18 cellular contexts compared by ENCODE assay signal in genomic region chr20:6501061-6501460, GRCh38.
DNase-seq lines count a peak whose midpoint lies in the region; ATAC-seq and TF ChIP-seq lines count a peak whose summit lies in the region.
"Had no signal": no experiment of that assay in that cellular context is flagged by ENCODE, and none has a peak within 500 bp of the region (broad histone marks: within the 10 kb centered on the region; RNA-seq: fewer than 3 reads in every experiment).

No MANE protein-coding gene starts in this region.

- no peaks in the 10 kb centered on the region for H3K36me3 ChIP-seq in RWPE2 (ENCODE audit: low read depth)
- H3K36me3 ChIP-seq: gastroesophageal sphincter, Peyer's patch, thoracic aorta had no signal

- no peaks in the 10 kb centered on the region for H3K9me3 ChIP-seq in RWPE2 (ENCODE audit: severe bottlenecking)
- H3K9me3 ChIP-seq: gastroesophageal sphincter, Peyer's patch, thoracic aorta had no signal

- ATAC-seq in RWPE2 (ENCODE audit: low read depth) (peak; percentile 98), HG03095 (IDR thresholded peaks at IDR 0.05; ENCODE audit: unreplicated experiment) (no peak)
- ATAC-seq: gastroesophageal sphincter, left colon had no signal

- TF ChIP-seq CTCF in HFF-Myc (IDR thresholded peaks at IDR 0.05; ENCODE audit: low read depth, low read length, missing control alignments) (no peak), RWPE2 (IDR thresholded peaks at IDR 0.05; ENCODE audit: poor library complexity, severe bottlenecking) (no peak), fibroblast of mammary gland (conservative IDR thresholded peaks at IDR 0.05; ENCODE audit: control insufficient read depth, insufficient read depth, low read depth, low read length) (no peak)

- peak; percentile 31 for DNase-seq in HFF-Myc (ENCODE audit: extremely low read depth, low read depth)
- no peak for DNase-seq in RWPE2 (ENCODE audit: low spot score)
- DNase-seq in fibroblast of mammary gland (ENCODE audit: low read depth), result peak; percentile 91
- peak; percentile 75 for DNase-seq in skeletal muscle cell (ENCODE audit: low read depth)
- DNase-seq in NCI-H1694 (lab: John Stamatoyannopoulos, UW), result no peak
- DNase-seq in activated CD8-positive, alpha-beta memory T cell treated with anti-CD3 and anti-CD28 coated beads, Interleukin-2, amount 50 U/mL, for 48 hours, result no peak
- DNase-seq: activated CD4-positive, alpha-beta memory T cell treated with anti-CD3 and anti-CD28 coated beads for 36 hours; activated gamma-delta T cell; COR-L47; left colon; NCI-H1092; NCI-H510A; Peyer's patch; small intestine had no signal

- peaks cover 9% of the 10 kb centered on the region for H3K4me1 ChIP-seq in RWPE2 (ENCODE audit: insufficient read depth, poor library complexity, severe bottlenecking)
- H3K4me1 ChIP-seq: gastroesophageal sphincter, Peyer's patch had no signal

- H3K27ac ChIP-seq in RWPE2 (ENCODE audit: poor library complexity, severe bottlenecking), result peak overlapping the region; percentile 45
- H3K27ac ChIP-seq: gastroesophageal sphincter, HL-60, Peyer's patch, thoracic aorta had no signal

- no peaks in the 10 kb centered on the region for H3K27me3 ChIP-seq in RWPE2 (ENCODE audit: insufficient read depth, poor library complexity, severe bottlenecking)
- H3K27me3 ChIP-seq: gastroesophageal sphincter, Peyer's patch had no signal

- H3K4me3 ChIP-seq in HFF-Myc (replicated peaks; ENCODE audit: low read depth, low read length) (no peak overlapping the region), RWPE2 (ENCODE audit: severe bottlenecking) (no peak overlapping the region), fibroblast of mammary gland (ENCODE audit: control insufficient read depth, low read depth, low read length) (no peak overlapping the region), skeletal muscle cell (ENCODE audit: low read depth, low read length) (no peak overlapping the region)
- H3K4me3 ChIP-seq: gastroesophageal sphincter, Peyer's patch, thoracic aorta had no signal

Comparison
In these comparisons a context has a peak if more than half of its experiments do, and no peak if none do; other contexts are left out.
1. DNase-seq: peak in HFF-Myc (single experiment), fibroblast of mammary gland (single experiment) and skeletal muscle cell (single experiment); none in RWPE2 (single experiment), NCI-H1694 (single experiment) and activated CD8-positive, alpha-beta memory T cell treated with anti-CD3 and anti-CD28 coated beads, Interleukin-2, amount 50 U/mL, for 48 hours (single experiment).